28 cellular contexts compared by ENCODE assay signal in the genomic region with DNA sequence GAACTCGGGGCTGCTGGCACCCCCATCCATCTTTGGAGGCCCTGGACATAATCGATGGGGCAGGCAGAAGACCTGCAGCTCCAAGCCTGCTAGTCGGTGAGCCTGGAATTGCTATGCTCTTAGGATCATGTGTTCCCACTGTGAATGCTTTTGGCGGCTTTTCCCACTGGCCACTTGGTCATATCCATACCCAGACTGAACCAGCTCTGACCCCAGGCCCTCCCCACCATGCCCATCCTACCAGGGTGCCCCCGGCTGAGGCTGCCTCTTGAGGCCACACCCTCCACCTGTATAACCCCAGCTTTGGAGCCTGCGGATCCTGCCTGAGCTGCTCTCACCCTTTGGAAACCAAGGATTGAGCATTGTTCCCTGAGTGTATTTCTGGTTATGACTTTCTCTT.
"Had no signal": no experiment of that assay in that cellular context is flagged by ENCODE, and none has a peak within 500 bp of the region (broad histone marks: within the 10 kb centered on the region; RNA-seq: fewer than 3 reads in every experiment).

No MANE protein-coding gene starts in this region.

- H3K27ac Mint-ChIP-seq: nephron; progenitor cell of endocrine pancreas; stimulated activated memory B cell treated with anti-CD40 and anti-IgM and Interleukin-4, amounts not matched to agents 10 μg/mL and 1 μg/mL and 100 μg/mL, for 72 hours; stimulated activated naive CD8-positive, alpha-beta T cell treated with anti-CD3 and anti-CD28 coated beads, Interleukin-15, amount 100 ng/mL, for 72 hours; type B pancreatic cell had no signal

- H3K9me3 ChIP-seq: lower lobe of right lung, neutrophil, ovary, right lobe of liver, uterus had no signal

- H3K36me3 ChIP-seq: left lung, lower lobe of right lung, neutrophil, ovary, right atrium auricular region, right lobe of liver, tibial nerve, uterus had no signal

- DNase-seq: hippocampal formation; kidney glomerular epithelial cell; left cardiac atrium; left lung; lower lobe of right lung; mammary epithelial cell; mesenchymal stem cell; naive thymus-derived CD8-positive, alpha-beta T cell; occipital lobe; ovary; right lobe of liver; stimulated activated CD4-positive, alpha-beta T cell treated with anti-CD3 and anti-CD28 coated beads, Interleukin-1b, Interleukin-23, amount 100 ng/mL, for 48 hours; stimulated activated CD4-positive, alpha-beta T cell treated with anti-CD3 and anti-CD28 coated beads, Interleukin-2, amount 100 ng/mL, for 48 hours; stimulated activated CD4-positive, alpha-beta T cell treated with anti-CD3 and anti-CD28 coated beads, Interleukin-4, amount 100 ng/mL, for 4 hours; stimulated activated CD8-positive, alpha-beta memory T cell treated with anti-CD3 and anti-CD28 coated beads, Interleukin-4, amount 100 ng/mL, for 48 hours; stimulated activated naive CD4-positive, alpha-beta T cell treated with Interleukin-2 at 50 U/mL for 16 hours; stimulated activated naive CD8-positive, alpha-beta T cell treated with anti-CD3 and anti-CD28 coated beads, Interleukin-15, amount 100 ng/mL, for 72 hours; substantia nigra; uterus had no signal

- H3K27me3 ChIP-seq: neutrophil, ovary, right atrium auricular region, right lobe of liver, tibial nerve, uterus had no signal

- H3K27ac ChIP-seq: left lung, lower lobe of right lung, neutrophil, ovary, right atrium auricular region, right lobe of liver, tibial nerve, uterus had no signal

- ATAC-seq: left cardiac atrium; left lung; lower lobe of right lung; naive thymus-derived CD8-positive, alpha-beta T cell; right lobe of liver; stimulated activated memory B cell treated with anti-CD40 and anti-IgM and Interleukin-4, amounts not matched to agents 10 μg/mL and 1 μg/mL and 100 μg/mL, for 72 hours; stimulated activated naive CD8-positive, alpha-beta T cell treated with anti-CD3 and anti-CD28 coated beads, Interleukin-15, amount 100 ng/mL, for 72 hours had no signal

- H3K4me3 ChIP-seq: left lung, lower lobe of right lung, ovary, right atrium auricular region, right lobe of liver, smooth muscle cell, tibial nerve, uterus had no signal

- H3K4me1 ChIP-seq: left lung, lower lobe of right lung, right atrium auricular region, right lobe of liver, tibial nerve, uterus had no signal

- H3K4me1 Mint-ChIP-seq: nephron had no signal

- H3K4me2 ChIP-seq: smooth muscle cell had no signal

- H3K4me3 Mint-ChIP-seq: nephron; neural crest cell; stimulated activated memory B cell treated with anti-CD40 and anti-IgM and Interleukin-4, amounts not matched to agents 10 μg/mL and 1 μg/mL and 100 μg/mL, for 72 hours; type B pancreatic cell had no signal
